8 cellular contexts compared by ENCODE assay signal in the genomic region with DNA sequence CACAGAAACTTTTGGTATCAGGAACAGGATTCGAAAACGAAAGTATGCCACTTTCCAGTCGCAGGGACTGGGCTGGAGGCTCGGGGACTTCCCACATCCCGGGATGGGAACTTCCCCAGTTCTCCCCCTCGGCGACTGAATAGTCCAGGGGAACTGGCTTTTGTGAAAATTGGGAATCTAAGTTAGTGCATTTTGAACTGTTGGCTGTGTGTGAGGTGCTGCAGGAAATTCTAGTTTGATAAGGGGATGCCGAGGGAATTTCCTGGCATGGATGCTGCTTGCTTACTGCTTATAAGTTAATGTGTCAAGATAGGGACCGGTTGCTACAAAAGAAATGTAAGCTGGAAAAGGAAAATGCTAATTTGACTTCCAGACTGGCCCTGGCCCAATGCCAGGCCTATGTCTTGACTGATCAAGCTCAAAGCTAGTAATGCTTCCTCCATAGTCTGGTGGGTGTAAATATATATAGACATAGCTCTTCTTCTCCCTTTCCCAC.
DNase-seq lines count a peak whose midpoint lies in the region; ATAC-seq and TF ChIP-seq lines count a peak whose summit lies in the region.

No MANE protein-coding gene starts in this region.

- BruUV-seq in MCF 10A (replicated peaks; lab: Mats Ljungman, UMichigan), result no TSS peak

- H3K4me1 Mint-ChIP-seq in CD4-positive, alpha-beta T cell (ENCODE audit: low read depth), result peaks cover 10% of the 10 kb centered on the region
- peaks cover 19% of the 10 kb centered on the region for H3K4me1 Mint-ChIP-seq in MCF 10A (ENCODE audit: insufficient read depth, unreplicated experiment)

- intact Hi-C loops in CD4-positive, alpha-beta T cell (cut with DNase I, micrococcal nuclease), result no loop called here
- intact Hi-C loops in MCF 10A (cut with micrococcal nuclease) (no loop called here), upper lobe of right lung (cut with DNase I) (no loop called here)

- no peaks in the 10 kb centered on the region for H3K36me3 Mint-ChIP-seq in CD4-positive, alpha-beta T cell (ENCODE audit: low read depth)
- no peaks in the 10 kb centered on the region for H3K36me3 Mint-ChIP-seq in MCF 10A (ENCODE audit: insufficient read depth, unreplicated experiment)

- no peaks in the 10 kb centered on the region for H3K9me3 ChIP-seq in CD4-positive, alpha-beta T cell (ENCODE audit: control insufficient read depth, low read length)
- no peaks in the 10 kb centered on the region for H3K9me3 ChIP-seq in lung (ENCODE audit: control insufficient read depth in 2 of 2, insufficient read depth in 1 of 2, low read length in 1 of 2)
- H3K9me3 ChIP-seq in upper lobe of right lung, result no peaks in the 10 kb centered on the region

- no peak for TF ChIP-seq CTCF in CD4-positive, alpha-beta T cell (IDR thresholded peaks at IDR 0.05)
- TF ChIP-seq CTCF in MCF 10A (IDR thresholded peaks at IDR 0.05; ENCODE audit: unreplicated experiment), result no peak
- no peak for TF ChIP-seq CTCF in lung (IDR thresholded peaks at IDR 0.05; ENCODE audit: control extremely low read depth, extremely low read depth)
- no peak for TF ChIP-seq CTCF in upper lobe of right lung (IDR thresholded peaks at IDR 0.05)

- no peak for ATAC-seq in CD4-positive, alpha-beta T cell (ENCODE audit: poor library complexity)
- ATAC-seq in lung (ENCODE audit: insufficient read depth, low FRiP score) (peak; percentile 71), upper lobe of right lung (peak; percentile 92), HG02642 (IDR thresholded peaks at IDR 0.05; ENCODE audit: poor library complexity, unreplicated experiment) (no peak)

- DNase-seq in CD4-positive, alpha-beta T cell, result no peak
- DNase-seq in LHCN-M2 (ENCODE audit: low read depth), result peak; percentile 34
- peak; percentile 70 for DNase-seq in MCF 10A (ENCODE audit: unreplicated experiment)
- DNase-seq in lung (ENCODE audit: low spot score), result peak; percentile 42
- peak; percentile 69 for DNase-seq in upper lobe of right lung
- no peak for DNase-seq in iPS-NIHi11 (ENCODE audit: low spot score)
- no peak for DNase-seq in activated effector memory CD4-positive, alpha-beta T cell treated with Interleukin-2 at 50 U/mL for 16 hours

- POLR2A ChIA-PET in CD4-positive, alpha-beta T cell (lab: Charles Lee), result no interaction called here
- POLR2A ChIA-PET in MCF 10A (lab: Yijun Ruan, JAX), result interaction anchor here (0.6 kb wide), 3 partner anchors 14 to 160 kb away, joined by 3 to 7 read pairs (median 3); no protein-coding TSS in a partner anchor

- H3K27me3 Mint-ChIP-seq in CD4-positive, alpha-beta T cell, result peaks cover 34% of the 10 kb centered on the region
- H3K27me3 Mint-ChIP-seq in MCF 10A (ENCODE audit: insufficient read depth, unreplicated experiment), result no peaks in the 10 kb centered on the region

- H3K27ac Mint-ChIP-seq in CD4-positive, alpha-beta T cell, result no peak overlapping the region
- H3K27ac Mint-ChIP-seq in MCF 10A (ENCODE audit: low read depth, unreplicated experiment), result peak overlapping the region; percentile 94

- H3K27me3 ChIP-seq in CD4-positive, alpha-beta T cell (ENCODE audit: control insufficient read depth, insufficient read depth, low read length), result peaks cover 8% of the 10 kb centered on the region
- H3K27me3 ChIP-seq in lung (ENCODE audit: control insufficient read depth, insufficient read depth) (no peaks in the 10 kb centered on the region), upper lobe of right lung (no peaks in the 10 kb centered on the region)

- CTCF ChIA-PET in CD4-positive, alpha-beta T cell (lab: Charles Lee), result no interaction called here
- CTCF ChIA-PET in MCF 10A (lab: Yijun Ruan, JAX), result interaction anchor here (0.6 to 2.1 kb wide), 6 partner anchors 10 to 1503 kb away, joined by 3 to 14 read pairs (median 4); no protein-coding TSS in a partner anchor

- H3K27ac ChIP-seq in CD4-positive, alpha-beta T cell (ENCODE audit: low read depth, low read length), result no peak overlapping the region
- H3K27ac ChIP-seq in lung (ENCODE audit: low read depth in 1 of 2, low read length in 1 of 2) (peak overlapping the region; percentile 60 to 83), upper lobe of right lung (peak overlapping the region; percentile 72)

- H3K36me3 ChIP-seq in lung (ENCODE audit: control insufficient read depth in 2 of 2, insufficient read depth in 2 of 2, low read length in 2 of 2) (no peaks in the 10 kb centered on the region), upper lobe of right lung (no peaks in the 10 kb centered on the region)

- H3K4me1 ChIP-seq in lung (ENCODE audit: control insufficient read depth in 2 of 2, insufficient read depth in 2 of 2, low read length in 2 of 2) (peaks cover 0 to 2% of the 10 kb centered on the region in 2 donors), upper lobe of right lung (peaks cover 6% of the 10 kb centered on the region)

- H3K9me3 Mint-ChIP-seq in CD4-positive, alpha-beta T cell, result no peaks in the 10 kb centered on the region
- peaks cover 8% of the 10 kb centered on the region for H3K9me3 Mint-ChIP-seq in MCF 10A (ENCODE audit: unreplicated experiment)

- WGBS in lung, 2 donors, result 1 to 5% methylated on average over 9 of the region's 9 CpGs

- peak overlapping the region; percentile 16 for H3K4me3 Mint-ChIP-seq in CD4-positive, alpha-beta T cell
- peak overlapping the region; percentile 74 for H3K4me3 Mint-ChIP-seq in MCF 10A (ENCODE audit: unreplicated experiment)

- H3K4me3 ChIP-seq in lung, result peak overlapping the region; percentile 42
- H3K4me3 ChIP-seq in upper lobe of right lung, result peak overlapping the region; percentile 58

Comparison
In these comparisons a context has a peak if more than half of its experiments do, and no peak if none do; other contexts are left out.
1. ATAC-seq: peak in lung (single experiment) and upper lobe of right lung (single experiment); none in CD4-positive, alpha-beta T cell (single experiment) and HG02642 (single experiment).
2. DNase-seq: peak in LHCN-M2 (single experiment), MCF 10A (single experiment), lung (single experiment) and upper lobe of right lung (single experiment); none in CD4-positive, alpha-beta T cell (0 of 10), iPS-NIHi11 (single experiment) and activated effector memory CD4-positive, alpha-beta T cell treated with Interleukin-2 at 50 U/mL for 16 hours (single experiment).